16 cellular contexts compared by ENCODE assay signal in genomic region chr1:147824776-147825175, GRCh38.
A peak's percentile ranks its signal among the peaks of the same experiment; 100 is the strongest.
DNase-seq lines count a peak whose midpoint lies in the region; ATAC-seq and TF ChIP-seq lines count a peak whose summit lies in the region.
"Had no signal": no experiment of that assay in that cellular context is flagged by ENCODE, and none has a peak within 500 bp of the region (broad histone marks: within the 10 kb centered on the region; RNA-seq: fewer than 3 reads in every experiment).

No MANE protein-coding gene starts in this region.

- peaks cover 19% of the 10 kb centered on the region for H3K9me3 Mint-ChIP-seq in endodermal cell
- H3K9me3 Mint-ChIP-seq in stimulated activated memory B cell treated with anti-CD40 and anti-IgM and Interleukin-4, amounts not matched to agents 10 μg/mL and 1 μg/mL and 100 μg/mL, for 72 hours = no peaks in the 10 kb centered on the region
- no peaks in the 10 kb centered on the region for H3K9me3 Mint-ChIP-seq in CD4-positive, alpha-beta T cell
- H3K9me3 Mint-ChIP-seq: HFFc6 had no signal

- DNase-seq in HT1080 (ENCODE audit: low read depth) (peak; percentile 11), PC-3 (no peak), endodermal cell (peak; percentile 34), NCI-H187 treated with DMSO at 0.1 percent for 48 hours (lab: John Stamatoyannopoulos, UW) (no peak), hepatic stellate cell (ENCODE audit: low spot score) (no peak)
- DNase-seq in CD4-positive, alpha-beta T cell = no peak
- DNase-seq: ACHN; Calu3; CD4-positive, CD25-positive, alpha-beta regulatory T cell; GF-D8; HCEC 1CT; HFFc6 had no signal

- H3K4me3 ChIP-seq in PC-3 (ENCODE audit: low read length) (no peak overlapping the region), endodermal cell (ENCODE audit: low read length) (no peak overlapping the region)
- H3K4me3 ChIP-seq: BLaER1 treated with 17β-estradiol and CSF1 and Interleukin-3, amounts not matched to agents 10 nM and 100 nM had no signal

- H3K27ac ChIP-seq in PC-3 (ENCODE audit: low read length) (no peak overlapping the region), endodermal cell (ENCODE audit: low read depth, low read length) (no peak overlapping the region)
- H3K27ac ChIP-seq in CD4-positive, alpha-beta T cell (ENCODE audit: low read depth, low read length) = no peak overlapping the region
- H3K27ac ChIP-seq: BLaER1 treated with 17β-estradiol and CSF1 and Interleukin-3, amounts not matched to agents 10 nM and 100 nM; KMS-11 had no signal

- H3K27me3 ChIP-seq in PC-3 (ENCODE audit: low read length) (no peaks in the 10 kb centered on the region), endodermal cell (ENCODE audit: control insufficient read depth, insufficient read depth, low read length, poor library complexity, severe bottlenecking) (peaks cover 56% of the 10 kb centered on the region)
- no peaks in the 10 kb centered on the region for H3K27me3 ChIP-seq in CD4-positive, alpha-beta T cell (ENCODE audit: control insufficient read depth, insufficient read depth, low read length)
- H3K27me3 ChIP-seq: BLaER1 treated with 17β-estradiol and CSF1 and Interleukin-3, amounts not matched to agents 10 nM and 100 nM had no signal

- no peaks in the 10 kb centered on the region for H3K36me3 ChIP-seq in PC-3 (ENCODE audit: low read depth, low read length)
- no peaks in the 10 kb centered on the region for H3K36me3 ChIP-seq in endodermal cell (ENCODE audit: control insufficient read depth, insufficient read depth, low read length)
- H3K36me3 ChIP-seq: BLaER1 treated with 17β-estradiol and CSF1 and Interleukin-3, amounts not matched to agents 10 nM and 100 nM had no signal

- no peaks in the 10 kb centered on the region for H3F3A ChIP-seq in PC-3 (ENCODE audit: low read length, unreplicated experiment)

- H4K20me1 ChIP-seq in PC-3 (ENCODE audit: low read length) = no peaks in the 10 kb centered on the region
- H4K20me1 ChIP-seq: BLaER1 treated with 17β-estradiol and CSF1 and Interleukin-3, amounts not matched to agents 10 nM and 100 nM had no signal

- H3K4me3 Mint-ChIP-seq in endodermal cell = no peak overlapping the region
- H3K4me3 Mint-ChIP-seq in stimulated activated memory B cell treated with anti-CD40 and anti-IgM and Interleukin-4, amounts not matched to agents 10 μg/mL and 1 μg/mL and 100 μg/mL, for 72 hours = no peak overlapping the region
- no peak overlapping the region for H3K4me3 Mint-ChIP-seq in CD4-positive, alpha-beta T cell
- H3K4me3 Mint-ChIP-seq: CD4-positive, CD25-positive, alpha-beta regulatory T cell; HFFc6 had no signal

- no peak overlapping the region for H2AFZ ChIP-seq in PC-3 (ENCODE audit: low read length)

- H3K4me2 ChIP-seq in PC-3 (ENCODE audit: low read length) = no peak overlapping the region
- H3K4me2 ChIP-seq: BLaER1 treated with 17β-estradiol and CSF1 and Interleukin-3, amounts not matched to agents 10 nM and 100 nM; KMS-11 had no signal

- peaks cover 7% of the 10 kb centered on the region for H3K36me3 Mint-ChIP-seq in endodermal cell (ENCODE audit: low read depth)
- H3K36me3 Mint-ChIP-seq in stimulated activated memory B cell treated with anti-CD40 and anti-IgM and Interleukin-4, amounts not matched to agents 10 μg/mL and 1 μg/mL and 100 μg/mL, for 72 hours = no peaks in the 10 kb centered on the region
- no peaks in the 10 kb centered on the region for H3K36me3 Mint-ChIP-seq in CD4-positive, alpha-beta T cell (ENCODE audit: low read depth)
- H3K36me3 Mint-ChIP-seq: CD4-positive, CD25-positive, alpha-beta regulatory T cell had no signal

- H3K9me3 ChIP-seq in PC-3 (ENCODE audit: low read length) (no peaks in the 10 kb centered on the region), endodermal cell (ENCODE audit: control insufficient read depth, low read length) (peaks cover 22% of the 10 kb centered on the region)
- no peaks in the 10 kb centered on the region for H3K9me3 ChIP-seq in CD4-positive, alpha-beta T cell (ENCODE audit: control insufficient read depth, low read length)
- H3K9me3 ChIP-seq: BLaER1 treated with 17β-estradiol and CSF1 and Interleukin-3, amounts not matched to agents 10 nM and 100 nM had no signal

- H3K27me3 Mint-ChIP-seq in endodermal cell (ENCODE audit: insufficient read depth) = peaks cover 84% of the 10 kb centered on the region
- H3K27me3 Mint-ChIP-seq in stimulated activated memory B cell treated with anti-CD40 and anti-IgM and Interleukin-4, amounts not matched to agents 10 μg/mL and 1 μg/mL and 100 μg/mL, for 72 hours = peaks cover 6% of the 10 kb centered on the region
- H3K27me3 Mint-ChIP-seq in CD4-positive, alpha-beta T cell = peaks cover 5% of the 10 kb centered on the region

- TF ChIP-seq CTCF in PC-3 (conservative IDR thresholded peaks at IDR 0.05; ENCODE audit: low read depth, low read length) = no peak
- no peak for TF ChIP-seq CTCF in endodermal cell (conservative IDR thresholded peaks at IDR 0.05)
- TF ChIP-seq CTCF in CD4-positive, alpha-beta T cell (IDR thresholded peaks at IDR 0.05) = no peak

- POLR2A ChIA-PET in PC-3 (lab: Charles Lee; ENCODE audit: unreplicated experiment) = no interaction called here
- POLR2A ChIA-PET in CD4-positive, alpha-beta T cell (lab: Charles Lee) = no interaction called here

- peaks cover 7% of the 10 kb centered on the region; the same call in 1 of the 2 replicates for H3K4me1 ChIP-seq in PC-3 (ENCODE audit: insufficient read depth, low read length)
- H3K4me1 ChIP-seq in endodermal cell (ENCODE audit: control insufficient read depth, insufficient read depth, low read length) = peaks cover 8% of the 10 kb centered on the region
- H3K4me1 ChIP-seq: BLaER1 treated with 17β-estradiol and CSF1 and Interleukin-3, amounts not matched to agents 10 nM and 100 nM had no signal

- no TSS peak for BruUV-seq in PC-3 (replicated peaks; lab: Mats Ljungman, UMichigan)

- intact Hi-C loops in PC-3 (cut with micrococcal nuclease) = no loop called here
- intact Hi-C loops in CD4-positive, alpha-beta T cell (cut with DNase I, micrococcal nuclease) = no loop called here

- ATAC-seq in PC-3 = 0 out of 2 replicates have a peak, but pooled peaks have one; percentile 27
- ATAC-seq in stimulated activated memory B cell treated with anti-CD40 and anti-IgM and Interleukin-4, amounts not matched to agents 10 μg/mL and 1 μg/mL and 100 μg/mL, for 72 hours = peak; percentile 20
- ATAC-seq in CD4-positive, alpha-beta T cell (ENCODE audit: poor library complexity) = no peak
- ATAC-seq: HepG2 had no signal

- no peak overlapping the region for H3K9ac ChIP-seq in PC-3 (ENCODE audit: low read length)
- no peak overlapping the region for H3K9ac ChIP-seq in endodermal cell (ENCODE audit: extremely low read depth, low read length, poor library complexity, severe bottlenecking)
- H3K9ac ChIP-seq: BLaER1 treated with 17β-estradiol and CSF1 and Interleukin-3, amounts not matched to agents 10 nM and 100 nM; KMS-11 had no signal

- no peak overlapping the region for H3K27ac Mint-ChIP-seq in endodermal cell
- no peak overlapping the region for H3K27ac Mint-ChIP-seq in stimulated activated memory B cell treated with anti-CD40 and anti-IgM and Interleukin-4, amounts not matched to agents 10 μg/mL and 1 μg/mL and 100 μg/mL, for 72 hours
- no peak overlapping the region for H3K27ac Mint-ChIP-seq in CD4-positive, alpha-beta T cell
- H3K27ac Mint-ChIP-seq: CD4-positive, CD25-positive, alpha-beta regulatory T cell; HFFc6 had no signal

- no peaks in the 10 kb centered on the region for H3K79me2 ChIP-seq in PC-3 (ENCODE audit: low read length)

- 74 to 81% methylated on average over 3 to 4 of the region's 4 CpGs for WGBS in endodermal cell (ENCODE audit: insufficient coverage in 1 of 2, insufficient read length in 1 of 2), 2 experiments

- H3K4me1 Mint-ChIP-seq in endodermal cell = peaks cover 20% of the 10 kb centered on the region
- H3K4me1 Mint-ChIP-seq in stimulated activated memory B cell treated with anti-CD40 and anti-IgM and Interleukin-4, amounts not matched to agents 10 μg/mL and 1 μg/mL and 100 μg/mL, for 72 hours = no peaks in the 10 kb centered on the region
- H3K4me1 Mint-ChIP-seq in CD4-positive, alpha-beta T cell (ENCODE audit: low read depth) = no peaks in the 10 kb centered on the region
- H3K4me1 Mint-ChIP-seq: CD4-positive, CD25-positive, alpha-beta regulatory T cell had no signal

- CTCF ChIA-PET in PC-3 (lab: Charles Lee) = no interaction called here
- CTCF ChIA-PET in CD4-positive, alpha-beta T cell (lab: Charles Lee) = no interaction called here

- no peaks in the 10 kb centered on the region for H3K9me2 ChIP-seq in PC-3 (replicated peaks; ENCODE audit: low read length)

Comparison
In these comparisons a context has a peak if more than half of its experiments do, and no peak if none do; other contexts are left out.
1. DNase-seq: peak in HT1080 (single experiment) and endodermal cell (single experiment); none in PC-3 (single experiment), NCI-H187 treated with DMSO at 0.1 percent for 48 hours (single experiment), CD4-positive, alpha-beta T cell (0 of 10) and hepatic stellate cell (single experiment).